In genomic region chr19:12940897-12941296, GRCh38 we compare ENCODE assay signal across 7 cellular contexts. TPM values are rescaled to one million over a fixed set of nuclear protein-coding genes. Genes with fewer than 3 reads are reported as not detected.
DNase-seq lines count a peak whose midpoint lies in the region; ATAC-seq, FAIRE-seq and TF ChIP-seq lines count a peak whose summit lies in the region.

No MANE protein-coding gene starts in this region.

- H3K27me3 ChIP-seq in Panc1 (ENCODE audit: control insufficient read depth, insufficient read depth, low read length) = no peaks in the 10 kb centered on the region
- H3K27me3 ChIP-seq in endothelial cell of umbilical vein (ENCODE audit: control insufficient read depth in 2 of 2, insufficient read depth in 2 of 2, low read length in 2 of 2) = no peaks in the 10 kb centered on the region
- no peaks in the 10 kb centered on the region for H3K27me3 ChIP-seq in pancreas
- no peaks in the 10 kb centered on the region for H3K27me3 ChIP-seq in adrenal gland

- H2AFZ ChIP-seq in endothelial cell of umbilical vein (ENCODE audit: low read depth, low read length) = no peak overlapping the region

- H3K4me1 ChIP-seq in Panc1 (ENCODE audit: control insufficient read depth, insufficient read depth, low read length) (peaks cover 24% of the 10 kb centered on the region), endothelial cell of umbilical vein (ENCODE audit: control insufficient read depth, extremely low read depth, insufficient read depth, low read length) (peaks cover 25% of the 10 kb centered on the region), pancreas (peaks cover 17 to 23% (median 18%) of the 10 kb centered on the region in 3 donors), adrenal gland (replicated peaks in 1 of 2) (peaks cover 5 to 36% of the 10 kb centered on the region in 2 donors)

- intact Hi-C loops in Panc1 (cut with micrococcal nuclease; ENCODE audit: unreplicated experiment) (no loop called here), endothelial cell of umbilical vein (cut with micrococcal nuclease) (no loop called here), pancreas (cut with DNase I) (no loop called here), adrenal gland (cut with DNase I) (no loop called here)

- no TSS peak for BruUV-seq in Panc1 (replicated peaks; lab: Mats Ljungman, UMichigan)
- no TSS peak for BruUV-seq in endothelial cell of umbilical vein (replicated peaks; lab: Mats Ljungman, UMichigan)

- H3K36me3 ChIP-seq in Panc1 (ENCODE audit: control insufficient read depth, insufficient read depth, low read length) = peaks cover 18% of the 10 kb centered on the region
- H3K36me3 ChIP-seq in endothelial cell of umbilical vein (ENCODE audit: control insufficient read depth in 2 of 2, extremely low read depth in 1 of 2, insufficient read depth in 2 of 2, low read length in 2 of 2) = peaks cover 23 to 43% of the 10 kb centered on the region in 2 experiments
- peaks cover 10 to 47% (median 26%) of the 10 kb centered on the region in 3 donors for H3K36me3 ChIP-seq in pancreas
- H3K36me3 ChIP-seq in adrenal gland (replicated peaks in 1 of 2) = peaks cover 0 to 58% of the 10 kb centered on the region in 2 donors

- dilution Hi-C loops in endothelial cell of umbilical vein (cut with MboI; ENCODE audit: extremely low pct_ligation_motif_present, low sequenced_read_pairs) = no loop called here

- FAIRE-seq in GM12892 (lab: Jason Lieb, UNC) (peak; percentile 36), endothelial cell of umbilical vein (lab: Jason Lieb, UNC) (no peak), pancreas (lab: Jason Lieb, UNC) (no peak)

- TF ChIP-seq CTCF in Panc1 (IDR thresholded peaks at IDR 0.05) (no peak), endothelial cell of umbilical vein (IDR thresholded peaks at IDR 0.05; ENCODE audit: extremely low read depth in 1 of 2, insufficient read depth in 1 of 2, low read depth in 1 of 2, low read length in 2 of 2) (no peak), pancreas (IDR thresholded peaks at IDR 0.05) (no peak), adrenal gland (IDR thresholded peaks at IDR 0.05) (no peak)

- in situ Hi-C loops in Panc1 (cut with HindIII; ENCODE audit: low pct_unique_long_range_greater_than_20kb, low sequenced_read_pairs) = no loop called here

- H4K20me1 ChIP-seq in endothelial cell of umbilical vein (replicated peaks; ENCODE audit: control insufficient read depth, extremely low read depth, insufficient read depth, low read length) = no peaks in the 10 kb centered on the region

- CTCF ChIA-PET in Panc1 (lab: Charles Lee) = interaction anchor here (0.6 kb wide), 1 partner anchor 164 kb away, joined by 3 read pairs; no protein-coding TSS in a partner anchor
- CTCF ChIA-PET in endothelial cell of umbilical vein (lab: Charles Lee) = no interaction called here

- POLR2A ChIA-PET in Panc1 (lab: Charles Lee) (interaction anchor here (0.6 kb wide), 1 partner anchor 9 kb away, joined by 3 read pairs; no protein-coding TSS in a partner anchor), endothelial cell of umbilical vein (lab: Charles Lee) (no interaction called here)

- H3K9me1 ChIP-seq in endothelial cell of umbilical vein (replicated peaks; ENCODE audit: control insufficient read depth, extremely low read depth, insufficient read depth, low read length) = no peaks in the 10 kb centered on the region

- ATAC-seq in Panc1 (no peak), pancreas (no peak)

- peak overlapping the region; percentile 96 to 97 for H3K4me3 ChIP-seq in Panc1 (ENCODE audit: low read depth in 2 of 2, low read length in 2 of 2)
- peak overlapping the region in 2 of 3 experiments; percentile 93 to 98 for H3K4me3 ChIP-seq in endothelial cell of umbilical vein (replicated peaks in 1 of 3; ENCODE audit: insufficient read depth in 1 of 3, low read depth in 1 of 3, low read length in 3 of 3)
- peak overlapping the region; percentile 91 for H3K4me3 ChIP-seq in skeletal muscle cell (ENCODE audit: low read depth, low read length)
- H3K4me3 ChIP-seq in pancreas = peak overlapping the region in 2 of 4 donors; percentile 76 to 80
- H3K4me3 ChIP-seq in adrenal gland = no peak overlapping the region

- peak overlapping the region; percentile 95 for H3K9ac ChIP-seq in endothelial cell of umbilical vein (replicated peaks; ENCODE audit: extremely low read depth, insufficient read depth, low read length)

- TF ChIP-seq POLR2A in GM12892 (IDR thresholded peaks at IDR 0.05; ENCODE audit: low read depth, low read length) = no peak
- no peak for TF ChIP-seq POLR2A in endothelial cell of umbilical vein (IDR thresholded peaks at IDR 0.05; ENCODE audit: low read depth, low read length)
- no peak for TF ChIP-seq POLR2A in adrenal gland (IDR thresholded peaks at IDR 0.05)

- H3K79me2 ChIP-seq in endothelial cell of umbilical vein (ENCODE audit: control insufficient read depth, insufficient read depth, low read length) = peaks cover 42% of the 10 kb centered on the region

- peak overlapping the region; percentile 64 for H3K4me2 ChIP-seq in endothelial cell of umbilical vein (ENCODE audit: insufficient read depth, low read length)

- peak overlapping the region; percentile 93 for H3K27ac ChIP-seq in Panc1 (ENCODE audit: low read length)
- no peak overlapping the region for H3K27ac ChIP-seq in endothelial cell of umbilical vein (ENCODE audit: insufficient read depth, low read depth, low read length)
- peak overlapping the region in 1 of 4 donors; percentile 5 for H3K27ac ChIP-seq in pancreas
- H3K27ac ChIP-seq in adrenal gland = peak overlapping the region in 2 of 5 donors; percentile 8 to 17

- H3K9me3 ChIP-seq in Panc1 (ENCODE audit: control insufficient read depth, insufficient read depth, low read depth, low read length) (no peaks in the 10 kb centered on the region), endothelial cell of umbilical vein (replicated peaks; ENCODE audit: control insufficient read depth, insufficient read depth, low read length) (no peaks in the 10 kb centered on the region), pancreas (no peaks in the 10 kb centered on the region), adrenal gland (replicated peaks in 1 of 3) (no peaks in the 10 kb centered on the region)

- 27 to 35% methylated on average over 2 of the region's 2 CpGs for WGBS in pancreas, 2 donors
- 78 to 94% (median 87%) methylated on average over 2 of the region's 2 CpGs for WGBS in adrenal gland, 4 donors

- DNase-seq in GM12892 (ENCODE audit: insufficient read length) (no peak), Panc1 (ENCODE audit: low read depth, low spot score) (no peak), endothelial cell of umbilical vein (ENCODE audit: low read depth, low spot score) (no peak), skeletal muscle cell (ENCODE audit: low read depth) (no peak), UCSD-AML1 (lab: John Stamatoyannopoulos, UW; ENCODE audit: unreplicated experiment) (no peak), pancreas (no peak), adrenal gland (no peak)

RNA-seq across cellular contexts. Expression of gene CALR, which starts 2.5 kb away (rescaled TPM):
- 511 TPM for polyA plus RNA-seq in GM12892 (2012; ENCODE audit: missing spikeins)
- total RNA-seq in Panc1 (2021; ENCODE audit: unreplicated experiment) (1,060 TPM), endothelial cell of umbilical vein (1,614 and 1,636 TPM in 2 replicates), pancreas (100 to 1,000 TPM; 279 to 681 (median 373) TPM), adrenal gland (1,000 to 10,000 TPM in 2 of 8 donors, 100 to 1,000 TPM in 6; 271 to 1,489 (median 613) TPM)
- polyA plus RNA-seq in Panc1 (2012; ENCODE audit: insufficient read length) = 775 TPM
- polyA plus RNA-seq in endothelial cell of umbilical vein (1,135 and 1,206 TPM in 2 replicates), pancreas (100 to 1,000 TPM; 132 to 263 TPM), adrenal gland (1,000 to 10,000 TPM in 1 of 3 donors, 100 to 1,000 TPM in 2; 224 to 1,230 (median 336) TPM)
- polyA plus RNA-seq in endothelial cell of umbilical vein (2011; cell fraction: cytosol; rRNA removed) = 1,348 and 1,456 TPM in 2 replicates
- 981 and 1,182 TPM in 2 replicates for polyA plus RNA-seq in endothelial cell of umbilical vein (2011; cell fraction: nucleus; rRNA removed)
- polyA plus RNA-seq in endothelial cell of umbilical vein (2012) = 1,660 and 1,676 TPM in 2 replicates
- 1,615 and 1,696 TPM in 2 replicates for polyA minus RNA-seq in endothelial cell of umbilical vein
- polyA minus RNA-seq in endothelial cell of umbilical vein (2011; cell fraction: cytosol; rRNA and poly(A)+ RNA removed) = 411 TPM
- polyA minus RNA-seq in endothelial cell of umbilical vein (2011; cell fraction: nucleus; rRNA and poly(A)+ RNA removed) = 416 and 482 TPM in 2 replicates

RNA-seq across cellular contexts. Expression of gene RAD23A, which starts 4.8 kb away (rescaled TPM):
- 80.1 TPM for polyA plus RNA-seq in GM12892 (2012; ENCODE audit: missing spikeins)
- total RNA-seq in Panc1 (2021; ENCODE audit: unreplicated experiment) (111 TPM), endothelial cell of umbilical vein (96.7 and 102 TPM in 2 replicates), pancreas (10 to 100 TPM; 35.0 to 60.2 (median 45.9) TPM), adrenal gland (100 to 1,000 TPM in 5 of 8 donors, 10 to 100 TPM in 3; 66.5 to 146 (median 108) TPM)
- polyA plus RNA-seq in Panc1 (2012; ENCODE audit: insufficient read length) = 173 TPM
- polyA plus RNA-seq in endothelial cell of umbilical vein (66.9 and 71.2 TPM in 2 replicates), pancreas (10 to 100 TPM; 91.5 to 99.1 TPM), adrenal gland (100 to 1,000 TPM; 112 to 240 (median 206) TPM)
- polyA plus RNA-seq in endothelial cell of umbilical vein (2011; cell fraction: cytosol; rRNA removed) = 67.1 and 82.8 TPM in 2 replicates
- 79.0 and 87.6 TPM in 2 replicates for polyA plus RNA-seq in endothelial cell of umbilical vein (2011; cell fraction: nucleus; rRNA removed)
- polyA plus RNA-seq in endothelial cell of umbilical vein (2012) = 89.8 and 109 TPM in 2 replicates
- polyA minus RNA-seq in endothelial cell of umbilical vein = 42.7 and 47.6 TPM in 2 replicates
- polyA minus RNA-seq in endothelial cell of umbilical vein (2011; cell fraction: cytosol; rRNA and poly(A)+ RNA removed) = 129 TPM
- polyA minus RNA-seq in endothelial cell of umbilical vein (2011; cell fraction: nucleus; rRNA and poly(A)+ RNA removed) = 21.8 and 27.3 TPM in 2 replicates

RNA-seq across cellular contexts. Expression of gene FARSA, which starts 7.4 kb away (rescaled TPM):
- 48.8 TPM for polyA plus RNA-seq in GM12892 (2012; ENCODE audit: missing spikeins)
- total RNA-seq in Panc1 (2021; ENCODE audit: unreplicated experiment) (80.3 TPM), endothelial cell of umbilical vein (71.4 and 77.4 TPM in 2 replicates), pancreas (10 to 100 TPM; 19.4 to 46.0 (median 29.0) TPM), adrenal gland (100 to 1,000 TPM in 1 of 8 donors, 10 to 100 TPM in 7; 40.6 to 102 (median 54.3) TPM)
- polyA plus RNA-seq in Panc1 (2012; ENCODE audit: insufficient read length) = 73.4 TPM
- polyA plus RNA-seq in endothelial cell of umbilical vein (51.8 and 55.3 TPM in 2 replicates), pancreas (10 to 100 TPM; 30.4 to 31.0 TPM), adrenal gland (10 to 100 TPM; 33.5 to 62.1 (median 36.0) TPM)
- polyA plus RNA-seq in endothelial cell of umbilical vein (2011; cell fraction: cytosol; rRNA removed) = 37.9 TPM in 2 replicates
- polyA plus RNA-seq in endothelial cell of umbilical vein (2011; cell fraction: nucleus; rRNA removed) = 51.3 and 55.0 TPM in 2 replicates
- polyA plus RNA-seq in endothelial cell of umbilical vein (2012) = 76.1 and 80.0 TPM in 2 replicates
- polyA minus RNA-seq in endothelial cell of umbilical vein = 20.2 and 25.8 TPM in 2 replicates
- 45.1 TPM for polyA minus RNA-seq in endothelial cell of umbilical vein (2011; cell fraction: cytosol; rRNA and poly(A)+ RNA removed)
- polyA minus RNA-seq in endothelial cell of umbilical vein (2011; cell fraction: nucleus; rRNA and poly(A)+ RNA removed) = 13.2 and 13.5 TPM in 2 replicates

RNA-seq across cellular contexts. Expression of gene GADD45GIP1, which starts 16.1 kb away (rescaled TPM):
- polyA plus RNA-seq in GM12892 (2012; ENCODE audit: missing spikeins) = 30.6 TPM
- total RNA-seq in Panc1 (2021; ENCODE audit: unreplicated experiment) (36.7 TPM), endothelial cell of umbilical vein (32.8 and 36.5 TPM in 2 replicates), pancreas (10 to 100 TPM in 3 of 6 donors, 1 to 10 TPM in 3; 6.0 to 10.7 (median 9.8) TPM), adrenal gland (100 to 1,000 TPM in 1 of 8 donors, 10 to 100 TPM in 7; 26.1 to 101 (median 41.2) TPM)
- polyA plus RNA-seq in Panc1 (2012; ENCODE audit: insufficient read length) = 86.1 TPM
- polyA plus RNA-seq in endothelial cell of umbilical vein (38.3 and 46.3 TPM in 2 replicates), pancreas (10 to 100 TPM; 25.3 to 37.4 TPM), adrenal gland (100 to 1,000 TPM in 2 of 3 donors, 10 to 100 TPM in 1; 16.5 to 213 (median 183) TPM)
- 27.7 and 48.4 TPM in 2 replicates for polyA plus RNA-seq in endothelial cell of umbilical vein (2011; cell fraction: cytosol; rRNA removed)
- 13.5 and 15.3 TPM in 2 replicates for polyA plus RNA-seq in endothelial cell of umbilical vein (2011; cell fraction: nucleus; rRNA removed)
- 30.7 and 40.3 TPM in 2 replicates for polyA plus RNA-seq in endothelial cell of umbilical vein (2012)
- 7.2 and 9.6 TPM in 2 replicates for polyA minus RNA-seq in endothelial cell of umbilical vein
- polyA minus RNA-seq in endothelial cell of umbilical vein (2011; cell fraction: cytosol; rRNA and poly(A)+ RNA removed) = 32.0 TPM
- 2.3 and 4.1 TPM in 2 replicates for polyA minus RNA-seq in endothelial cell of umbilical vein (2011; cell fraction: nucleus; rRNA and poly(A)+ RNA removed)

RNA-seq across cellular contexts. Expression of gene SYCE2, which starts 21.8 kb away (rescaled TPM):
- 2.9 TPM for polyA plus RNA-seq in GM12892 (2012; ENCODE audit: missing spikeins)
- total RNA-seq in Panc1 (2021; ENCODE audit: unreplicated experiment) (1.6 TPM), endothelial cell of umbilical vein (0.27 TPM in 1 of 2 replicates, not detected in the other), pancreas (not detected), adrenal gland (under 1 TPM in 1 of 8 donors, not detected in 7; 0.91 TPM)
- polyA plus RNA-seq in Panc1 (2012; ENCODE audit: insufficient read length) = 1.7 TPM
- polyA plus RNA-seq in endothelial cell of umbilical vein (0.16 and 0.25 TPM in 2 replicates), pancreas (under 1 TPM in 1 of 2 donors, not detected in 1; 0.19 TPM), adrenal gland (under 1 TPM; 0.16 to 0.24 (median 0.20) TPM)
- 0.31 and 0.34 TPM in 2 replicates for polyA plus RNA-seq in endothelial cell of umbilical vein (2011; cell fraction: cytosol; rRNA removed)
- 0.15 and 0.21 TPM in 2 replicates for polyA plus RNA-seq in endothelial cell of umbilical vein (2011; cell fraction: nucleus; rRNA removed)
- polyA plus RNA-seq in endothelial cell of umbilical vein (2012) = 0.23 and 0.71 TPM in 2 replicates
- polyA minus RNA-seq in endothelial cell of umbilical vein = not detected in 2 replicates
- polyA minus RNA-seq in endothelial cell of umbilical vein (2011; cell fraction: cytosol; rRNA and poly(A)+ RNA removed) = not detected
- polyA minus RNA-seq in endothelial cell of umbilical vein (2011; cell fraction: nucleus; rRNA and poly(A)+ RNA removed) = not detected in 2 replicates

Comparison
In these comparisons a context has a peak if more than half of its experiments do, and no peak if none do; other contexts are left out.
1. H3K4me3 ChIP-seq: peak in Panc1 (2 of 2), endothelial cell of umbilical vein (2 of 3) and skeletal muscle cell (single experiment); none in adrenal gland (0 of 4).